22 cellular contexts compared by ENCODE assay signal in the genomic region with DNA sequence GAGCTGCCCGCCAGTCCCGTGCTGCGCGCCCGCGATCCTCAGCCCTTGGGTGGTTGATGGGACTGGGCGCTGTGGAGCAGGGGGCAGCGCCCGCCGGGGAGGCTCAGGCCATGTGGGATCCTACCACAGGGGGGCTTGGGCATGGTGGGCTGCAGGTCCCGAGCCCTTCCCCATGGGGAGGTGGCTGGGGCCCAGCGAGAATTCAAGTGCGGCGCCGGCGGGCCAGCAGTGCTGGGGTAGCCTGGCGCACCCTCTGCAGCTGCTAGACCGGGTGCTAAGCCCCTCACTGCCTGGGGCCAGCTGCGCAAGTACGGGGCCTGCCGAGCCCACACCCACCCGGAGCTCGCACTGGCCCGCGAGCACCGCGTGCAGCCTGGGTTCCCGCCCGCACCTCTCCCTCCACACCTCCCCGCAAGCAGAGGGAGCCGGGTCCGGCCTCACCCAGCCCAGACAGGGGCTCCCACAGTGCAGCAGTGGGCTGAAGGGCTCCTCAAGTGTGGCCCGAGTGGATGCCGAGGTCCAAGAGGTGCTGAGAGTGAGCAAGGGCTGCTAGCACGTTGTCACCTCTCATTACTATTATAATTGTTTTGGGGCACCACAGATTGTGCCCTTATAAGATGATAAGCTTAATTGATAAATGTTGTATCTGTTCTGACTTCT.
A peak's percentile ranks its signal among the peaks of the same experiment; 100 is the strongest.
DNase-seq lines count a peak whose midpoint lies in the region; ATAC-seq, FAIRE-seq and TF ChIP-seq lines count a peak whose summit lies in the region.
"Had no signal": no experiment of that assay in that cellular context is flagged by ENCODE, and none has a peak within 500 bp of the region (broad histone marks: within the 10 kb centered on the region; RNA-seq: fewer than 3 reads in every experiment).

No MANE protein-coding gene starts in this region.

- H2AK5ac ChIP-seq in mesenchymal stem cell (ENCODE audit: low read length, severe bottlenecking), result peak overlapping the region; percentile 31

- no peak overlapping the region for H3K23ac ChIP-seq in mesenchymal stem cell (ENCODE audit: low read length in 2 of 2)

- no peak overlapping the region for H3K4me3 Mint-ChIP-seq in stimulated activated naive CD8-positive, alpha-beta T cell treated with anti-CD3 and anti-CD28 coated beads, Interleukin-15, amount 100 ng/mL, for 72 hours
- H3K4me3 Mint-ChIP-seq in endothelial cell (ENCODE audit: unreplicated experiment), result no peak overlapping the region
- H3K4me3 Mint-ChIP-seq: CD4-positive, alpha-beta memory T cell; H9 had no signal

- H2BK5ac ChIP-seq in mesenchymal stem cell (ENCODE audit: low read depth, low read length, poor library complexity, severe bottlenecking), result no peak overlapping the region

- H2BK12ac ChIP-seq in mesenchymal stem cell (ENCODE audit: low read length in 2 of 2), result no peak overlapping the region

- DNase-seq in stimulated activated naive CD8-positive, alpha-beta T cell treated with anti-CD3 and anti-CD28 coated beads, Interleukin-15, amount 100 ng/mL, for 72 hours, result no peak
- DNase-seq in stimulated activated naive CD8-positive, alpha-beta T cell treated with anti-CD3 and anti-CD28 coated beads, Interleukin-15, Interleukin-2, amounts not matched to agents 100 U/mL and 50 U/mL, for 24 hours, result no peak
- DNase-seq in endothelial cell (ENCODE audit: low spot score) (peak; percentile 3), mesenchymal stem cell (no peak), upper lobe of right lung (peak; percentile 54), urothelium cell line (ENCODE audit: low spot score) (no peak)
- DNase-seq: BE2C; CD4-positive, alpha-beta memory T cell; DMS153; DMS79 treated with DMSO at 0.1 percent for 48 hours; EL; GOT3; H9 had no signal

- no peaks in the 10 kb centered on the region for H3K36me3 Mint-ChIP-seq in endothelial cell (ENCODE audit: low read depth, unreplicated experiment)
- H3K36me3 Mint-ChIP-seq: CD4-positive, alpha-beta memory T cell had no signal

- no peak overlapping the region for H3K18ac ChIP-seq in mesenchymal stem cell (ENCODE audit: low read depth in 1 of 2, low read length in 2 of 2)

- ATAC-seq in stimulated activated naive CD8-positive, alpha-beta T cell treated with anti-CD3 and anti-CD28 coated beads, Interleukin-15, amount 100 ng/mL, for 72 hours, result peak; percentile 69
- no peak for ATAC-seq in stimulated activated naive CD8-positive, alpha-beta T cell treated with anti-CD3 and anti-CD28 coated beads, Interleukin-15, Interleukin-2, amounts not matched to agents 100 U/mL and 50 U/mL, for 24 hours
- ATAC-seq in upper lobe of right lung (peak; percentile 43), HG03571 (IDR thresholded peaks at IDR 0.05; ENCODE audit: unreplicated experiment) (no peak), GM18907 (IDR thresholded peaks at IDR 0.05; ENCODE audit: unreplicated experiment) (no peak)

- peak overlapping the region; percentile 39 for H4K91ac ChIP-seq in mesenchymal stem cell (ENCODE audit: low read length)

- H4K8ac ChIP-seq in mesenchymal stem cell (ENCODE audit: low read length), result no peak overlapping the region

- H3K9me3 ChIP-seq in mesenchymal stem cell (ENCODE audit: control insufficient read depth, low read length) (no peaks in the 10 kb centered on the region), upper lobe of right lung (no peaks in the 10 kb centered on the region)
- H3K9me3 ChIP-seq: BE2C had no signal

- no peak overlapping the region for H2BK15ac ChIP-seq in mesenchymal stem cell (ENCODE audit: low read depth, poor library complexity, severe bottlenecking)

- no peak overlapping the region for H3K27ac Mint-ChIP-seq in stimulated activated naive CD8-positive, alpha-beta T cell treated with anti-CD3 and anti-CD28 coated beads, Interleukin-15, amount 100 ng/mL, for 72 hours
- H3K27ac Mint-ChIP-seq in endothelial cell (ENCODE audit: unreplicated experiment), result no peak overlapping the region
- H3K27ac Mint-ChIP-seq: CD4-positive, alpha-beta memory T cell; H9 had no signal

- H3K27ac ChIP-seq in mesenchymal stem cell (ENCODE audit: low read length, poor library complexity, severe bottlenecking), result no peak overlapping the region
- H3K27ac ChIP-seq in upper lobe of right lung, result peak overlapping the region; percentile 51
- H3K27ac ChIP-seq: C4-2B, HL-60 had no signal

- no peaks in the 10 kb centered on the region for H3K27me3 ChIP-seq in mesenchymal stem cell (ENCODE audit: control insufficient read depth in 1 of 2, insufficient read depth in 1 of 2, low read length in 2 of 2)
- no peaks in the 10 kb centered on the region for H3K27me3 ChIP-seq in upper lobe of right lung
- H3K27me3 ChIP-seq: BE2C had no signal

- H3K9me3 Mint-ChIP-seq in stimulated activated naive CD8-positive, alpha-beta T cell treated with anti-CD3 and anti-CD28 coated beads, Interleukin-15, amount 100 ng/mL, for 72 hours, result peaks cover 0 to 6% of the 10 kb centered on the region in 2 donors
- no peaks in the 10 kb centered on the region for H3K9me3 Mint-ChIP-seq in endothelial cell (ENCODE audit: unreplicated experiment)

- no peak overlapping the region for H3K14ac ChIP-seq in mesenchymal stem cell (ENCODE audit: low read length in 2 of 2)

- no peaks in the 10 kb centered on the region for H3K79me1 ChIP-seq in mesenchymal stem cell (replicated peaks; ENCODE audit: low read length, poor library complexity, severe bottlenecking)

- H3K4ac ChIP-seq in mesenchymal stem cell (ENCODE audit: low read depth in 1 of 2, low read length in 2 of 2), result no peak overlapping the region

- H3K4me1 Mint-ChIP-seq in stimulated activated naive CD8-positive, alpha-beta T cell treated with anti-CD3 and anti-CD28 coated beads, Interleukin-15, amount 100 ng/mL, for 72 hours, result no peaks in the 10 kb centered on the region
- H3K4me1 Mint-ChIP-seq in endothelial cell (ENCODE audit: unreplicated experiment), result no peaks in the 10 kb centered on the region
- H3K4me1 Mint-ChIP-seq: CD4-positive, alpha-beta memory T cell; H9 had no signal

- peaks cover 0 to 5% of the 10 kb centered on the region in 2 experiments for H3K36me3 ChIP-seq in mesenchymal stem cell (ENCODE audit: control insufficient read depth in 1 of 2, insufficient read depth in 2 of 2, low read depth in 1 of 2, low read length in 2 of 2)
- H3K36me3 ChIP-seq in upper lobe of right lung, result no peaks in the 10 kb centered on the region
- H3K36me3 ChIP-seq: BE2C had no signal

- H3K4me3 ChIP-seq in mesenchymal stem cell (ENCODE audit: insufficient read depth in 1 of 2, low read depth in 1 of 2, low read length in 2 of 2) (no peak overlapping the region), upper lobe of right lung (no peak overlapping the region)

- intact Hi-C loops in upper lobe of right lung (cut with DNase I), result no loop called here

- no peak overlapping the region for H2BK120ac ChIP-seq in mesenchymal stem cell (ENCODE audit: low read depth, low read length)

- H2AFZ ChIP-seq in mesenchymal stem cell (ENCODE audit: low read depth, low read length), result no peak overlapping the region

- no peak overlapping the region for H3K4me2 ChIP-seq in mesenchymal stem cell (ENCODE audit: low read length, poor library complexity, severe bottlenecking)

- no peaks in the 10 kb centered on the region for H3K27me3 Mint-ChIP-seq in stimulated activated naive CD8-positive, alpha-beta T cell treated with anti-CD3 and anti-CD28 coated beads, Interleukin-15, amount 100 ng/mL, for 72 hours
- no peaks in the 10 kb centered on the region for H3K27me3 Mint-ChIP-seq in endothelial cell (ENCODE audit: unreplicated experiment)

- 98% methylated on average over 33 of the region's 35 CpGs for WGBS in mesenchymal stem cell

- H3K9ac ChIP-seq in mesenchymal stem cell (ENCODE audit: low read length), result no peak overlapping the region

- peaks cover 3% of the 10 kb centered on the region for H3K4me1 ChIP-seq in mesenchymal stem cell (ENCODE audit: control insufficient read depth, insufficient read depth, low read depth, low read length)
- H3K4me1 ChIP-seq in upper lobe of right lung, result no peaks in the 10 kb centered on the region
- H3K4me1 ChIP-seq: BE2C had no signal

- TF ChIP-seq CTCF in endothelial cell (IDR thresholded peaks at IDR 0.05; ENCODE audit: unreplicated experiment) (no peak), upper lobe of right lung (IDR thresholded peaks at IDR 0.05) (no peak)

- no peak for FAIRE-seq in urothelium cell line (lab: Jason Lieb, UNC)
- FAIRE-seq: A204.1, D721Med, G401.6, GM12892, GM19239 had no signal

Comparison
In these comparisons a context has a peak if more than half of its experiments do, and no peak if none do; other contexts are left out.
1. ATAC-seq: peak in stimulated activated naive CD8-positive, alpha-beta T cell treated with anti-CD3 and anti-CD28 coated beads, Interleukin-15, amount 100 ng/mL, for 72 hours (single experiment) and upper lobe of right lung (single experiment); none in stimulated activated naive CD8-positive, alpha-beta T cell treated with anti-CD3 and anti-CD28 coated beads, Interleukin-15, Interleukin-2, amounts not matched to agents 100 U/mL and 50 U/mL, for 24 hours (single experiment), HG03571 (single experiment) and GM18907 (single experiment).
2. DNase-seq: peak in endothelial cell (single experiment) and upper lobe of right lung (single experiment); none in stimulated activated naive CD8-positive, alpha-beta T cell treated with anti-CD3 and anti-CD28 coated beads, Interleukin-15, amount 100 ng/mL, for 72 hours (0 of 2), stimulated activated naive CD8-positive, alpha-beta T cell treated with anti-CD3 and anti-CD28 coated beads, Interleukin-15, Interleukin-2, amounts not matched to agents 100 U/mL and 50 U/mL, for 24 hours (single experiment), mesenchymal stem cell (single experiment) and urothelium cell line (single experiment).